Comparison of ENCODE assay signal across 22 cellular contexts in genomic region chr14:40989260-40989659, GRCh38.
"Had no signal": no experiment of that assay in that cellular context is flagged by ENCODE, and none has a peak within 500 bp of the region (broad histone marks: within the 10 kb centered on the region; RNA-seq: fewer than 3 reads in every experiment).

No MANE protein-coding gene starts in this region.

- H3K4me1 ChIP-seq: lower lobe of right lung, right atrium auricular region, right lobe of liver, uterus had no signal

- H3K27me3 ChIP-seq: ovary, right atrium auricular region, right lobe of liver, tibial nerve, uterus had no signal

- H3K4me2 ChIP-seq: smooth muscle cell had no signal

- H3K27ac ChIP-seq: lower lobe of right lung, ovary, right atrium auricular region, right lobe of liver, tibial nerve, uterus had no signal

- ATAC-seq: left lobe of liver; left ventricle myocardium superior; lower lobe of right lung; mucosa of descending colon; naive thymus-derived CD4-positive, alpha-beta T cell; natural killer cell treated with Interleukin-12 subunit alpha and Interleukin-12 subunit beta and Interleukin-15 and Interleukin-18, amount 100 ng/mL, for 72 hours; right lobe of liver; stimulated activated memory B cell treated with anti-CD40 and anti-IgM and Interleukin-4, amounts not matched to agents 10 μg/mL and 1 μg/mL and 100 μg/mL, for 72 hours; stimulated activated naive CD8-positive, alpha-beta T cell treated with anti-CD3 and anti-CD28 coated beads, Interleukin-15, amount 100 ng/mL, for 72 hours had no signal

- DNase-seq: islet precursor cell; left ventricle myocardium superior; lower lobe of right lung; midbrain; mucosa of descending colon; naive thymus-derived CD4-positive, alpha-beta T cell; ovary; right lobe of liver; stimulated activated CD4-positive, alpha-beta T cell treated with anti-CD3 and anti-CD28 coated beads, Interleukin-1b, Interleukin-23, amount 100 ng/mL, for 48 hours; stimulated activated CD4-positive, alpha-beta T cell treated with anti-CD3 and anti-CD28 coated beads, Interleukin-2, amount 100 ng/mL, for 48 hours; stimulated activated CD4-positive, alpha-beta T cell treated with anti-CD3 and anti-CD28 coated beads, Interleukin-4, amount 100 ng/mL, for 4 hours; stimulated activated CD8-positive, alpha-beta memory T cell treated with anti-CD3 and anti-CD28 coated beads, Interleukin-4, amount 100 ng/mL, for 48 hours; stimulated activated naive CD4-positive, alpha-beta T cell treated with Interleukin-2 at 50 U/mL for 16 hours; stimulated activated naive CD8-positive, alpha-beta T cell treated with anti-CD3 and anti-CD28 coated beads, Interleukin-15, amount 100 ng/mL, for 72 hours; substantia nigra; uterus had no signal

- H3K36me3 ChIP-seq: lower lobe of right lung, ovary, right atrium auricular region, right lobe of liver, tibial nerve, uterus had no signal

- H3K9me3 ChIP-seq: ovary, right lobe of liver, uterus had no signal

- H3K4me3 ChIP-seq: lower lobe of right lung, mucosa of descending colon, ovary, right atrium auricular region, right lobe of liver, smooth muscle cell, tibial nerve, uterus had no signal
